In the genomic region with DNA sequence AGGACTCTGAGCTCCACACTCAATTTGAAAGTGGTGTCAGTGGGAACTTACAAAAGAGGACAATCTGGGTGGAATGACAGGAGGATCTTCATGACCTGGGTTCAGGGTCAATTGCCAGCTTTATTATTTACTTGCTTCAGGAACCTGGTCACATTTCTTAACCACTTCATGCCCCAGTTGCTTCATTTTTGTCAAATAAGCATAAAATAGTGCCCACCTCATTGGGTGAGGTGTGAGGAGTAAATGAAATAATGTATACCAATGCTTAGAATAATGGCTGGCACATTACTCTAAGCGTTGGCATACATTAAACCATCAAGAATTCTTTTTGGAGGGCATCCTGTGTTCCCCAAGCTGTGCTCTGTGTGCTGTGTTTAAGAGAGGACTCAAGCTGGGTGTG, we compare ENCODE assay signal across 29 cellular contexts. TPM values are rescaled to one million over a fixed set of nuclear protein-coding genes. Genes with fewer than 3 reads are reported as not detected.
DNase-seq lines count a peak whose midpoint lies in the region; ATAC-seq, FAIRE-seq and TF ChIP-seq lines count a peak whose summit lies in the region.
"Had no signal": no experiment of that assay in that cellular context is flagged by ENCODE, and none has a peak within 500 bp of the region (broad histone marks: within the 10 kb centered on the region; RNA-seq: fewer than 3 reads in every experiment).

No MANE protein-coding gene starts in this region.

- H2AFZ ChIP-seq in HepG2 (ENCODE audit: low read length): no peak overlapping the region
- no peak overlapping the region for H2AFZ ChIP-seq in K562 (ENCODE audit: low read depth, low read length)

- H3K4me3 Mint-ChIP-seq in activated T-helper 1 cell treated with anti-CD3 and anti-CD28 coated beads, Interleukin-12 subunit alpha, Interleukin-12 subunit beta, Interleukin-2, Interleukin-4 antibody, amounts not matched to agents 30 ng/mL and 10 ng/mL and 1 ng/mL, durations not matched to agents 14 hours and 24 hours and 36 hours: no peak overlapping the region
- H3K4me3 Mint-ChIP-seq: CD14-positive monocyte; CD4-positive, alpha-beta memory T cell; CD4-positive, CD25-positive, alpha-beta regulatory T cell had no signal

- TF ChIP-seq CTCF in HepG2 (CRISPR knock-in tag; IDR thresholded peaks at IDR 0.05): no peak
- TF ChIP-seq CTCF in right lobe of liver (IDR thresholded peaks at IDR 0.05): no peak
- no peak for TF ChIP-seq CTCF in K562 (IDR thresholded peaks at IDR 0.05 in 2 of 3, conservative IDR thresholded peaks at IDR 0.05 in 1 of 3; ENCODE audit: insufficient read depth in 2 of 3, low read depth in 1 of 3, low read length in 3 of 3)

- TF ChIP-seq EP300 in HepG2 (IDR thresholded peaks at IDR 0.05; ENCODE audit: low read depth in 2 of 2, low read length in 2 of 2) (no peak), HepG2 (CRISPR knock-in tag; IDR thresholded peaks at IDR 0.05; ENCODE audit: borderline replicate concordance) (no peak), K562 (IDR thresholded peaks at IDR 0.05; ENCODE audit: low read length) (no peak)

- no peaks in the 10 kb centered on the region for H3K9me3 Mint-ChIP-seq in activated T-helper 1 cell treated with anti-CD3 and anti-CD28 coated beads, Interleukin-12 subunit alpha, Interleukin-12 subunit beta, Interleukin-2, Interleukin-4 antibody, amounts not matched to agents 30 ng/mL and 10 ng/mL and 1 ng/mL, durations not matched to agents 14 hours and 24 hours and 36 hours
- H3K9me3 Mint-ChIP-seq: CD14-positive monocyte; CD4-positive, alpha-beta memory T cell; CD4-positive, CD25-positive, alpha-beta regulatory T cell; CD8-positive, alpha-beta memory T cell had no signal

- DNase-seq in HepG2 (ENCODE audit: low spot score) (no peak), right lobe of liver (no peak), K562 (ENCODE audit: extremely low read depth in 1 of 4, low spot score in 3 of 4) (no peak)
- no peak for DNase-seq in activated T-helper 1 cell treated with anti-CD3 and anti-CD28 coated beads, Interleukin-12 subunit alpha, Interleukin-12 subunit beta, Interleukin-2, Interleukin-4 antibody, amounts not matched to agents 30 ng/mL and 10 ng/mL and 1 ng/mL, durations not matched to agents 14 hours and 24 hours and 36 hours (ENCODE audit: low spot score)
- DNase-seq: ACHN; BE2C; C1 segment of cervical spinal cord; CD4-positive, alpha-beta memory T cell; CD4-positive, CD25-positive, alpha-beta regulatory T cell; CD8-positive, alpha-beta memory T cell; COR-L47; DMS 273 treated with DMSO at 0.1 percent for 48 hours; DMS153; DMS53; DMS79; DND-41; EL; GDM1 had no signal

- H3K27me3 ChIP-seq in HepG2 (ENCODE audit: control insufficient read depth in 1 of 2, insufficient read depth in 2 of 2, low read length in 2 of 2): no peaks in the 10 kb centered on the region
- H3K27me3 ChIP-seq in right lobe of liver: no peaks in the 10 kb centered on the region
- peaks cover 3 to 15% of the 10 kb centered on the region in 2 experiments; a peak in 4 of 5 replicates for H3K27me3 ChIP-seq in K562 (ENCODE audit: control insufficient read depth in 2 of 2, insufficient read depth in 2 of 2, low read length in 2 of 2)
- H3K27me3 ChIP-seq: BE2C had no signal

- no peaks in the 10 kb centered on the region for H3K9me1 ChIP-seq in K562 (ENCODE audit: control insufficient read depth, insufficient read depth, low read length)

- intact Hi-C loops in HepG2 (cut with micrococcal nuclease; ENCODE audit: unreplicated experiment): no loop called here
- intact Hi-C loops in right lobe of liver (cut with DNase I): no loop called here
- intact Hi-C loops in K562 (cut with micrococcal nuclease): no loop called here
- intact Hi-C loops in activated T-helper 1 cell treated with anti-CD3 and anti-CD28 coated beads, Interleukin-12 subunit alpha, Interleukin-12 subunit beta, Interleukin-2, Interleukin-4 antibody, amounts not matched to agents 30 ng/mL and 10 ng/mL and 1 ng/mL, durations not matched to agents 14 hours and 24 hours and 36 hours (cut with micrococcal nuclease): no loop called here

- POLR2A ChIA-PET in HepG2 (lab: Yijun Ruan, JAX): no interaction called here
- POLR2A ChIA-PET in K562 (lab: Yijun Ruan, JAX): interaction anchor here (0.6 kb wide), 1 partner anchor 13 kb away, joined by 3 read pairs; no protein-coding TSS in a partner anchor

- H4K20me1 ChIP-seq in HepG2 (ENCODE audit: insufficient read depth, low read length): no peaks in the 10 kb centered on the region
- no peaks in the 10 kb centered on the region for H4K20me1 ChIP-seq in K562 (replicated peaks; ENCODE audit: control insufficient read depth, insufficient read depth, low read length)
- H4K20me1 ChIP-seq: BLaER1 had no signal

- no peaks in the 10 kb centered on the region for H3K27me3 Mint-ChIP-seq in activated T-helper 1 cell treated with anti-CD3 and anti-CD28 coated beads, Interleukin-12 subunit alpha, Interleukin-12 subunit beta, Interleukin-2, Interleukin-4 antibody, amounts not matched to agents 30 ng/mL and 10 ng/mL and 1 ng/mL, durations not matched to agents 14 hours and 24 hours and 36 hours (ENCODE audit: insufficient read depth)
- H3K27me3 Mint-ChIP-seq: CD4-positive, alpha-beta memory T cell; CD4-positive, CD25-positive, alpha-beta regulatory T cell; CD8-positive, alpha-beta memory T cell had no signal

- no peak overlapping the region for H3K27ac Mint-ChIP-seq in activated T-helper 1 cell treated with anti-CD3 and anti-CD28 coated beads, Interleukin-12 subunit alpha, Interleukin-12 subunit beta, Interleukin-2, Interleukin-4 antibody, amounts not matched to agents 30 ng/mL and 10 ng/mL and 1 ng/mL, durations not matched to agents 14 hours and 24 hours and 36 hours
- H3K27ac Mint-ChIP-seq: CD14-positive monocyte; CD4-positive, alpha-beta memory T cell; CD4-positive, CD25-positive, alpha-beta regulatory T cell; CD8-positive, alpha-beta memory T cell had no signal

- BruUV-seq in HepG2 (replicated peaks; lab: Mats Ljungman, UMichigan): no TSS peak
- no TSS peak for BruUV-seq in K562 (replicated peaks; lab: Mats Ljungman, UMichigan)

- H3K4me3 ChIP-seq in HepG2 (replicated peaks in 1 of 3; ENCODE audit: insufficient read depth in 1 of 3, low read depth in 2 of 3, low read length in 3 of 3): no peak overlapping the region
- no peak overlapping the region for H3K4me3 ChIP-seq in right lobe of liver
- no peak overlapping the region for H3K4me3 ChIP-seq in K562
- H3K4me3 ChIP-seq: BLaER1, GM12878 had no signal

- H3K4me1 Mint-ChIP-seq in activated T-helper 1 cell treated with anti-CD3 and anti-CD28 coated beads, Interleukin-12 subunit alpha, Interleukin-12 subunit beta, Interleukin-2, Interleukin-4 antibody, amounts not matched to agents 30 ng/mL and 10 ng/mL and 1 ng/mL, durations not matched to agents 14 hours and 24 hours and 36 hours (ENCODE audit: low read depth): peaks cover 11% of the 10 kb centered on the region
- H3K4me1 Mint-ChIP-seq: CD14-positive monocyte had no signal

- no peak overlapping the region for H3K27ac ChIP-seq in HepG2 (ENCODE audit: extremely low read length, insufficient read depth, low read length)
- no peak overlapping the region for H3K27ac ChIP-seq in right lobe of liver
- H3K27ac ChIP-seq in K562 (ENCODE audit: extremely low read depth, low read depth, low read length): no peak overlapping the region
- H3K27ac ChIP-seq: 22Rv1, BLaER1 had no signal

- CTCF ChIA-PET in HepG2 (lab: Yijun Ruan, JAX; ENCODE audit: low intra/inter-chr PET ratio, low total read pairs): no interaction called here
- CTCF ChIA-PET in K562 (lab: Yijun Ruan, JAX; ENCODE audit: low intra/inter-chr PET ratio): no interaction called here

- H3K36me3 ChIP-seq in HepG2 (replicated peaks in 1 of 2; ENCODE audit: control insufficient read depth in 1 of 2, insufficient read depth in 2 of 2, low read length in 2 of 2): no peaks in the 10 kb centered on the region
- no peaks in the 10 kb centered on the region for H3K36me3 ChIP-seq in right lobe of liver
- H3K36me3 ChIP-seq in K562 (ENCODE audit: control insufficient read depth, insufficient read depth, low read length): no peaks in the 10 kb centered on the region
- H3K36me3 ChIP-seq: BE2C, BLaER1 had no signal

- in situ Hi-C loops in HepG2 (cut with HindIII; ENCODE audit: extremely low pct_ligation_motif_present, low pct_unique_long_range_greater_than_20kb): no loop called here
- in situ Hi-C loops in K562 (cut with MboI): no loop called here

- TF ChIP-seq POLR2A in HepG2 (IDR thresholded peaks at IDR 0.05; ENCODE audit: insufficient read depth in 1 of 2, low read depth in 2 of 2, low read length in 2 of 2) (no peak), right lobe of liver (IDR thresholded peaks at IDR 0.05) (no peak), K562 (conservative IDR thresholded peaks at IDR 0.05) (no peak)

- FAIRE-seq in HepG2 (lab: Jason Lieb, UNC) (no peak), K562 (lab: Jason Lieb, UNC) (no peak)
- FAIRE-seq: GM12878, GM12892, GM18507 had no signal

- ATAC-seq in HepG2: no peak
- no peak for ATAC-seq in right lobe of liver
- no peak for ATAC-seq in K562
- ATAC-seq: GM12878 had no signal

- H3K9me3 ChIP-seq in HepG2 (ENCODE audit: low read length) (no peaks in the 10 kb centered on the region), right lobe of liver (no peaks in the 10 kb centered on the region), K562 (replicated peaks; ENCODE audit: control insufficient read depth, insufficient read depth, low read depth, low read length) (no peaks in the 10 kb centered on the region)
- H3K9me3 ChIP-seq: BE2C, BLaER1 had no signal

- H3K9ac ChIP-seq in HepG2 (ENCODE audit: insufficient read depth, low read depth, low read length) (no peak overlapping the region), K562 (ENCODE audit: insufficient read depth in 1 of 2, low read depth in 2 of 2, low read length in 2 of 2) (no peak overlapping the region)
- H3K9ac ChIP-seq: BLaER1 had no signal

- TF ChIP-seq RAD21 in HepG2 (CRISPR knock-in tag; IDR thresholded peaks at IDR 0.05) (no peak), K562 (CRISPR knock-in tag; conservative IDR thresholded peaks at IDR 0.05 in 1 of 2, IDR thresholded peaks at IDR 0.05 in 1 of 2) (no peak)

- H3K4me1 ChIP-seq in HepG2 (ENCODE audit: insufficient read depth, low read length): no peaks in the 10 kb centered on the region
- H3K4me1 ChIP-seq in right lobe of liver: no peaks in the 10 kb centered on the region
- H3K4me1 ChIP-seq in K562 (replicated peaks in 1 of 2; ENCODE audit: control insufficient read depth in 2 of 2, insufficient read depth in 2 of 2, low read length in 2 of 2): no peaks in the 10 kb centered on the region
- H3K4me1 ChIP-seq: BE2C, BLaER1 had no signal

- H3K79me2 ChIP-seq in HepG2 (ENCODE audit: insufficient read depth, low read length) (no peaks in the 10 kb centered on the region), K562 (ENCODE audit: control insufficient read depth, insufficient read depth, low read length) (no peaks in the 10 kb centered on the region)

- H3K4me2 ChIP-seq in HepG2 (ENCODE audit: low read depth, low read length) (no peak overlapping the region), K562 (ENCODE audit: insufficient read depth, low read length) (no peak overlapping the region)
- H3K4me2 ChIP-seq: BLaER1 had no signal

- no peaks in the 10 kb centered on the region for H3K36me3 Mint-ChIP-seq in activated T-helper 1 cell treated with anti-CD3 and anti-CD28 coated beads, Interleukin-12 subunit alpha, Interleukin-12 subunit beta, Interleukin-2, Interleukin-4 antibody, amounts not matched to agents 30 ng/mL and 10 ng/mL and 1 ng/mL, durations not matched to agents 14 hours and 24 hours and 36 hours (ENCODE audit: low read depth)
- H3K36me3 Mint-ChIP-seq: CD14-positive monocyte; CD4-positive, alpha-beta memory T cell; CD4-positive, CD25-positive, alpha-beta regulatory T cell; CD8-positive, alpha-beta memory T cell had no signal

- 0% methylated on average over 1 of the region's 1 CpG for WGBS in HepG2 (ENCODE audit: low lambda C conversion rate)
- WGBS in right lobe of liver (ENCODE audit: insufficient coverage, low coverage, low lambda C conversion rate, missing lambda C conversion rate): 50% methylated on average over 1 of the region's 1 CpG
- WGBS in K562 (ENCODE audit: insufficient coverage, low coverage, missing lambda C conversion rate): 0% methylated on average over 1 of the region's 1 CpG

RNA-seq across cellular contexts. Expression of gene VGLL1, which starts 19.4 kb away (rescaled TPM):
- total RNA-seq in HepG2 (2016; rRNA removed; fragmentation: Illumina TruSeq; extraction: Trizol) (not detected in 2 replicates), right lobe of liver (not detected), K562 (2014; rRNA removed) (not detected in 2 replicates), K562 (2014; rRNA removed; fragmentation: Illumina TruSeq; extraction: Trizol) (not detected in 2 replicates), K562 (2015; rRNA removed; fragmentation: Illumina TruSeq; extraction: Trizol) (not detected in 2 replicates), K562 (2021) (not detected in 2 replicates)
- total RNA-seq in HepG2 (2016; cell fraction: cytosol; rRNA removed; fragmentation: Illumina TruSeq; extraction: Trizol; ENCODE audit: low read depth): not detected in 2 replicates
- total RNA-seq in HepG2 (2016; cell fraction: insoluble cytoplasmic fraction; rRNA removed; fragmentation: Illumina TruSeq; extraction: Trizol): not detected in 2 replicates
- not detected in 2 replicates for total RNA-seq in HepG2 (2016; cell fraction: membrane; rRNA removed; fragmentation: Illumina TruSeq; extraction: Trizol)
- total RNA-seq in HepG2 (2016; cell fraction: nucleus; rRNA removed; fragmentation: Illumina TruSeq; extraction: Trizol): not detected in 2 replicates
- polyA plus RNA-seq in HepG2 (2011; rRNA removed) (not detected in 2 replicates), K562 (2011; rRNA removed) (not detected in 2 replicates), K562 (2014; fragmentation: Illumina TruSeq; extraction: Trizol) (not detected in 2 replicates), K562 (2014; fragmentation: Nextera tagmentation; extraction: Ambion mirVana) (not detected), K562 (2014; rRNA removed) (not detected in 2 replicates)
- polyA plus RNA-seq in HepG2 (2011; cell fraction: cytosol; rRNA removed): not detected in 2 replicates
- polyA plus RNA-seq in HepG2 (2011; cell fraction: nucleus; rRNA removed): not detected in 2 replicates
- not detected in 2 replicates for polyA plus RNA-seq in HepG2 (2012)
- polyA plus RNA-seq in HepG2 (2016; cell fraction: cytosol; fragmentation: Illumina TruSeq; extraction: Trizol; ENCODE audit: low read depth): not detected in 2 replicates
- polyA plus RNA-seq in HepG2 (2016; cell fraction: insoluble cytoplasmic fraction; fragmentation: Illumina TruSeq; extraction: Trizol; ENCODE audit: low read depth): not detected in 2 replicates
- polyA plus RNA-seq in HepG2 (2016; cell fraction: membrane; fragmentation: Illumina TruSeq; extraction: Trizol; ENCODE audit: low read depth): not detected in 2 replicates
- polyA plus RNA-seq in HepG2 (2016; cell fraction: nucleus; fragmentation: Illumina TruSeq; extraction: Trizol; ENCODE audit: insufficient read depth, low read depth): not detected in 2 replicates
- polyA minus RNA-seq in HepG2 (2011; rRNA and poly(A)+ RNA removed; ENCODE audit: low replicate concordance): not detected in 2 replicates
- not detected in 2 replicates for polyA minus RNA-seq in HepG2 (2011; cell fraction: cytosol; rRNA and poly(A)+ RNA removed)
- not detected in 2 replicates for polyA minus RNA-seq in HepG2 (2011; cell fraction: nucleus; rRNA and poly(A)+ RNA removed)
- not detected in 2 replicates for total RNA-seq in K562 (2011; cell fraction: chromatin; rRNA removed; ENCODE audit: low replicate concordance)
- total RNA-seq in K562 (2011; cell fraction: nucleolus; rRNA removed): not detected in 2 replicates
- total RNA-seq in K562 (2011; cell fraction: nucleoplasm; rRNA removed): not detected in 2 replicates
- polyA plus RNA-seq in K562 (2011; cell fraction: cytosol; rRNA removed): not detected in 2 replicates
- not detected in 2 replicates for polyA plus RNA-seq in K562 (2011; cell fraction: nucleus; rRNA removed)
- not detected in 2 replicates for polyA plus RNA-seq in K562 (2012)
- not detected in 2 replicates for polyA minus RNA-seq in K562 (2011; rRNA and poly(A)+ RNA removed)
- not detected in 2 replicates for polyA minus RNA-seq in K562 (2011; cell fraction: cytosol; rRNA and poly(A)+ RNA removed)
- polyA minus RNA-seq in K562 (2011; cell fraction: nucleus; rRNA and poly(A)+ RNA removed): not detected in 2 replicates
- not detected in 2 replicates for total RNA-seq in activated T-helper 1 cell treated with anti-CD3 and anti-CD28 coated beads, Interleukin-12 subunit alpha, Interleukin-12 subunit beta, Interleukin-2, Interleukin-4 antibody, amounts not matched to agents 30 ng/mL and 10 ng/mL and 1 ng/mL, durations not matched to agents 14 hours and 24 hours and 36 hours
- total RNA-seq: A172; A673; CD4-positive, alpha-beta memory T cell; CD4-positive, CD25-positive, alpha-beta regulatory T cell; CD8-positive, alpha-beta memory T cell; Daoy; G401; GM12878 had no signal
- polyA plus RNA-seq: AG04450; CD14-positive monocyte; CD4-positive, alpha-beta memory T cell; CD4-positive, CD25-positive, alpha-beta regulatory T cell; CD8-positive, alpha-beta memory T cell; GM12878 had no signal

RNA-seq across cellular contexts. Expression of gene HTATSF1, which starts 54.0 kb away (rescaled TPM):
- 40.5 and 59.4 TPM in 2 replicates for total RNA-seq in HepG2 (2016; rRNA removed; fragmentation: Illumina TruSeq; extraction: Trizol)
- total RNA-seq in HepG2 (2016; cell fraction: cytosol; rRNA removed; fragmentation: Illumina TruSeq; extraction: Trizol; ENCODE audit: low read depth): 3.5 and 4.7 TPM in 2 replicates
- total RNA-seq in HepG2 (2016; cell fraction: insoluble cytoplasmic fraction; rRNA removed; fragmentation: Illumina TruSeq; extraction: Trizol): 40.9 and 56.9 TPM in 2 replicates
- 15.3 and 16.1 TPM in 2 replicates for total RNA-seq in HepG2 (2016; cell fraction: membrane; rRNA removed; fragmentation: Illumina TruSeq; extraction: Trizol)
- 18.7 and 21.0 TPM in 2 replicates for total RNA-seq in HepG2 (2016; cell fraction: nucleus; rRNA removed; fragmentation: Illumina TruSeq; extraction: Trizol)
- 0.57 and 0.61 TPM in 2 replicates for polyA plus RNA-seq in HepG2 (2011; rRNA removed)
- polyA plus RNA-seq in HepG2 (2011; cell fraction: cytosol; rRNA removed): 0.30 and 0.37 TPM in 2 replicates
- 0.55 and 0.84 TPM in 2 replicates for polyA plus RNA-seq in HepG2 (2011; cell fraction: nucleus; rRNA removed)
- polyA plus RNA-seq in HepG2 (2012): 17.6 and 22.0 TPM in 2 replicates
- 2.6 and 3.0 TPM in 2 replicates for polyA plus RNA-seq in HepG2 (2016; cell fraction: cytosol; fragmentation: Illumina TruSeq; extraction: Trizol; ENCODE audit: low read depth)
- 63.6 and 65.2 TPM in 2 replicates for polyA plus RNA-seq in HepG2 (2016; cell fraction: insoluble cytoplasmic fraction; fragmentation: Illumina TruSeq; extraction: Trizol; ENCODE audit: low read depth)
- 7.1 and 7.9 TPM in 2 replicates for polyA plus RNA-seq in HepG2 (2016; cell fraction: membrane; fragmentation: Illumina TruSeq; extraction: Trizol; ENCODE audit: low read depth)
- 30.2 and 32.4 TPM in 2 replicates for polyA plus RNA-seq in HepG2 (2016; cell fraction: nucleus; fragmentation: Illumina TruSeq; extraction: Trizol; ENCODE audit: insufficient read depth, low read depth)
- 0.46 and 1.2 TPM in 2 replicates for polyA minus RNA-seq in HepG2 (2011; rRNA and poly(A)+ RNA removed; ENCODE audit: low replicate concordance)
- 0.88 and 1.1 TPM in 2 replicates for polyA minus RNA-seq in HepG2 (2011; cell fraction: cytosol; rRNA and poly(A)+ RNA removed)
- 1.6 and 1.7 TPM in 2 replicates for polyA minus RNA-seq in HepG2 (2011; cell fraction: nucleus; rRNA and poly(A)+ RNA removed)
- 10 to 100 TPM; 10.6 to 21.5 (median 12.1) TPM for total RNA-seq in right lobe of liver
- 1.2 and 2.5 TPM in 2 replicates for total RNA-seq in K562 (2011; cell fraction: chromatin; rRNA removed; ENCODE audit: low replicate concordance)
- total RNA-seq in K562 (2011; cell fraction: nucleolus; rRNA removed): 0.50 and 1.2 TPM in 2 replicates
- 1.3 and 1.9 TPM in 2 replicates for total RNA-seq in K562 (2011; cell fraction: nucleoplasm; rRNA removed)
- total RNA-seq in K562 (2014; rRNA removed): 81.3 and 82.5 TPM in 2 replicates
- total RNA-seq in K562 (2014; rRNA removed; fragmentation: Illumina TruSeq; extraction: Trizol): 77.9 and 85.9 TPM in 2 replicates
- 82.4 and 87.7 TPM in 2 replicates for total RNA-seq in K562 (2015; rRNA removed; fragmentation: Illumina TruSeq; extraction: Trizol)
- 37.0 and 42.2 TPM in 2 replicates for total RNA-seq in K562 (2021)
- 1.4 and 2.6 TPM in 2 replicates for polyA plus RNA-seq in K562 (2011; rRNA removed)
- 0.73 and 0.86 TPM in 2 replicates for polyA plus RNA-seq in K562 (2011; cell fraction: cytosol; rRNA removed)
- 0.97 and 1.0 TPM in 2 replicates for polyA plus RNA-seq in K562 (2011; cell fraction: nucleus; rRNA removed)
- polyA plus RNA-seq in K562 (2012): 31.0 and 60.1 TPM in 2 replicates
- polyA plus RNA-seq in K562 (2014; fragmentation: Illumina TruSeq; extraction: Trizol): 67.5 and 79.2 TPM in 2 replicates
- polyA plus RNA-seq in K562 (2014; fragmentation: Nextera tagmentation; extraction: Ambion mirVana): 10 to 100 TPM; 17.7 to 29.0 TPM
- 25.9 and 32.5 TPM in 2 replicates for polyA plus RNA-seq in K562 (2014; rRNA removed)
- polyA minus RNA-seq in K562 (2011; rRNA and poly(A)+ RNA removed): 1.2 and 1.4 TPM in 2 replicates
- 2.3 and 3.2 TPM in 2 replicates for polyA minus RNA-seq in K562 (2011; cell fraction: cytosol; rRNA and poly(A)+ RNA removed)
- polyA minus RNA-seq in K562 (2011; cell fraction: nucleus; rRNA and poly(A)+ RNA removed): 1.2 and 1.3 TPM in 2 replicates
- total RNA-seq in activated T-helper 1 cell treated with anti-CD3 and anti-CD28 coated beads, Interleukin-12 subunit alpha, Interleukin-12 subunit beta, Interleukin-2, Interleukin-4 antibody, amounts not matched to agents 30 ng/mL and 10 ng/mL and 1 ng/mL, durations not matched to agents 14 hours and 24 hours and 36 hours: 50.2 and 54.2 TPM in 2 replicates

Comparison
In these comparisons a context has a peak if more than half of its experiments do, and no peak if none do; other contexts are left out.
1. Of the 241 proteins assayed by ChIP-seq in both HepG2 and K562: peak only in HepG2: MAFF; only in K562: MAFG; in both: MAFK; in neither: 238.